In genomic region chr10:1156921-1157614, GRCh38 we compare ENCODE assay signal across 18 cellular contexts.
DNase-seq lines count a peak whose midpoint lies in the region; ATAC-seq and TF ChIP-seq lines count a peak whose summit lies in the region.
"Had no signal": no experiment of that assay in that cellular context is flagged by ENCODE, and none has a peak within 500 bp of the region (broad histone marks: within the 10 kb centered on the region; RNA-seq: fewer than 3 reads in every experiment).

No MANE protein-coding gene starts in this region.

- no peaks in the 10 kb centered on the region for H3K36me3 ChIP-seq in spleen
- H3K36me3 ChIP-seq: BE2C had no signal

- H3K4me1 ChIP-seq in spleen: no peaks in the 10 kb centered on the region
- H3K4me1 ChIP-seq: BE2C had no signal

- peaks cover 2% of the 10 kb centered on the region for H3K27me3 Mint-ChIP-seq in activated CD8-positive, alpha-beta memory T cell treated with anti-CD3 and anti-CD28 coated beads, Interleukin-2, amount 10 ng/mL, durations not matched to agents 7 days and 5 days

- TF ChIP-seq POLR2A in spleen (IDR thresholded peaks at IDR 0.05): no peak

- TF ChIP-seq CTCF in spleen (IDR thresholded peaks at IDR 0.05 in 8 of 11, conservative IDR thresholded peaks at IDR 0.05 in 3 of 11): no peak

- H3K9me3 ChIP-seq in spleen: no peaks in the 10 kb centered on the region
- H3K9me3 ChIP-seq: BE2C had no signal

- no peak overlapping the region for H3K4me3 Mint-ChIP-seq in activated CD8-positive, alpha-beta memory T cell treated with anti-CD3 and anti-CD28 coated beads, Interleukin-2, amount 10 ng/mL, durations not matched to agents 7 days and 5 days
- H3K4me3 Mint-ChIP-seq: CD8-positive, alpha-beta T cell had no signal

- ATAC-seq in activated CD8-positive, alpha-beta memory T cell treated with anti-CD3 and anti-CD28 coated beads, Interleukin-2, amount 10 ng/mL, durations not matched to agents 7 days and 5 days: no peak
- ATAC-seq: CD8-positive, alpha-beta T cell; HepG2 had no signal

- intact Hi-C loops in spleen (cut with DNase I; ENCODE audit: low total_unique reads): no loop called here

- WGBS in spleen, 5 donors: 75 to 86% (median 83%) methylated on average over 17 of the region's 17 CpGs

- no peaks in the 10 kb centered on the region for H3K4me1 Mint-ChIP-seq in activated CD8-positive, alpha-beta memory T cell treated with anti-CD3 and anti-CD28 coated beads, Interleukin-2, amount 10 ng/mL, durations not matched to agents 7 days and 5 days

- DNase-seq in D341Med (ENCODE audit: low spot score): peak; percentile 15
- DNase-seq in activated CD8-positive, alpha-beta memory T cell treated with anti-CD3 and anti-CD28 coated beads, Interleukin-2, amount 10 ng/mL, durations not matched to agents 7 days and 5 days: peak; percentile 16
- peak; percentile 24 for DNase-seq in islet precursor cell
- peak; percentile 34 for DNase-seq in spleen
- DNase-seq in DMS153 treated with DMSO at 0.1 percent for 48 hours (lab: John Stamatoyannopoulos, UW; ENCODE audit: unreplicated experiment): no peak
- DNase-seq in NCI-H226: no peak
- DNase-seq in T-helper 9 cell: no peak
- DNase-seq: ACHN, BE2C, GF-D8, GOT3, Karpas-422, NCI-H1105 treated with DMSO at 0.1 percent for 48 hours, NCI-H187, NCI-H446 treated with DMSO at 0.1 percent for 48 hours, NCI-H774 had no signal

- CTCF ChIA-PET in activated CD8-positive, alpha-beta memory T cell treated with anti-CD3 and anti-CD28 coated beads, Interleukin-2, amount 10 ng/mL, durations not matched to agents 7 days and 5 days (lab: Charles Lee): no interaction called here

- no peaks in the 10 kb centered on the region for H3K9me3 Mint-ChIP-seq in activated CD8-positive, alpha-beta memory T cell treated with anti-CD3 and anti-CD28 coated beads, Interleukin-2, amount 10 ng/mL, durations not matched to agents 7 days and 5 days (ENCODE audit: low read depth)
- H3K9me3 Mint-ChIP-seq: CD8-positive, alpha-beta T cell had no signal

- H3K4me3 ChIP-seq in spleen: no peak overlapping the region

- H3K27ac ChIP-seq in spleen: no peak overlapping the region

- H3K36me3 Mint-ChIP-seq in activated CD8-positive, alpha-beta memory T cell treated with anti-CD3 and anti-CD28 coated beads, Interleukin-2, amount 10 ng/mL, durations not matched to agents 7 days and 5 days: no peaks in the 10 kb centered on the region
- H3K36me3 Mint-ChIP-seq: CD8-positive, alpha-beta T cell had no signal

- H3K27me3 ChIP-seq in spleen (replicated peaks in 1 of 7): peaks cover 0 to 11% (median 0%) of the 10 kb centered on the region in 7 donors
- H3K27me3 ChIP-seq: BE2C had no signal

- H3K27ac Mint-ChIP-seq in activated CD8-positive, alpha-beta memory T cell treated with anti-CD3 and anti-CD28 coated beads, Interleukin-2, amount 10 ng/mL, durations not matched to agents 7 days and 5 days: no peak overlapping the region
- H3K27ac Mint-ChIP-seq: CD8-positive, alpha-beta T cell had no signal

Comparison
In these comparisons a context has a peak if more than half of its experiments do, and no peak if none do; other contexts are left out.
1. DNase-seq: peak in D341Med (single experiment), activated CD8-positive, alpha-beta memory T cell treated with anti-CD3 and anti-CD28 coated beads, Interleukin-2, amount 10 ng/mL, durations not matched to agents 7 days and 5 days (single experiment), islet precursor cell (single experiment) and spleen (single experiment); none in DMS153 treated with DMSO at 0.1 percent for 48 hours (single experiment), NCI-H226 (single experiment) and T-helper 9 cell (single experiment).